16 cellular contexts compared by ENCODE assay signal in the genomic region with DNA sequence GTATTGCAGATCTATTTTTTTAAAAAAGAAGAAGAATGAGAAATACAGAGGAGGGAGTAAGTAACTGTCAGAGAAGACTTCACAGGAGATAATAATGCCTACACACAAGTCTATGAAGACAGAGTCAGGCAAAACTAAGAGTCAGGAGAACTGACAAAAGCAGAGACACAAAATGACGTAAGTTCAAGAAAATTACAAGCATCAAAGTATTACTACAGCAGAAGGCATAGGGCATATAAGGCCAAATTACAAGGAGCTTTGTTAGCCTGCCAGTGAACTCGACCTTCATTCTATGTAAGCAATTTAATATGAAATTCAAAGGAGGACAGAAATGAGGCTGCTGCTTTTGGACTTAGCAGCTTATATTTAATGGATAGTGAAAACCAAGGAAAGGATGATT.
"Had no signal": no experiment of that assay in that cellular context is flagged by ENCODE, and none has a peak within 500 bp of the region (broad histone marks: within the 10 kb centered on the region; RNA-seq: fewer than 3 reads in every experiment).

No MANE protein-coding gene starts in this region.

- H3K4me3 ChIP-seq: ascending aorta, lung, thyroid gland had no signal

- H3K4me1 ChIP-seq: ascending aorta, thyroid gland had no signal

- H3K27me3 ChIP-seq: ascending aorta, thyroid gland had no signal

- H3K36me3 ChIP-seq: ascending aorta, thyroid gland had no signal

- H3K9me3 ChIP-seq: ascending aorta, thyroid gland had no signal

- DNase-seq: activated CD4-positive, alpha-beta T cell treated with anti-CD3 and anti-CD28 coated beads for 1 hour; activated CD4-positive, alpha-beta T cell treated with anti-CD3 and anti-CD28 coated beads, Interleukin-2, amount 50 U/mL, for 4 hours; activated naive CD8-positive, alpha-beta T cell treated with anti-CD3 and anti-CD28 coated beads, Interleukin-2, amount 50 U/mL, for 24 hours; cortex of kidney; effector CD4-positive, alpha-beta T cell; foreskin melanocyte; glutamatergic neuron; hypothalamus; nucleus accumbens; stimulated activated CD4-positive, alpha-beta T cell treated with anti-CD3 and anti-CD28 coated beads, Interleukin-2, amount 100 ng/mL, for 24 hours; stimulated activated naive CD4-positive, alpha-beta T cell treated with Interleukin-2 at 50 U/mL for 16 hours; SW 1271; thyroid gland; WERI-Rb-1 had no signal
